ENCODE assay signal across 8 cellular contexts in genomic region chr10:94545277-94546057, GRCh38. TPM values are rescaled to one million over a fixed set of nuclear protein-coding genes. Genes with fewer than 3 reads are reported as not detected.
DNase-seq lines count a peak whose midpoint lies in the region; ATAC-seq and TF ChIP-seq lines count a peak whose summit lies in the region.

HELLS (plus strand) TSS chr10:94545788; CDS start chr10:94545922, 134 bp downstream.

- H2AFZ ChIP-seq in SU-DHL-6 (ENCODE audit: low read depth, low read length, severe bottlenecking) = peak within 1 kb of the TSS; percentile 94

- H3K4me2 ChIP-seq in SU-DHL-6 (ENCODE audit: low read depth, low read length, poor library complexity, severe bottlenecking) = peak within 1 kb of the TSS; percentile 99

- peak within 1 kb of the TSS; percentile 96 for H3K9ac ChIP-seq in SU-DHL-6 (ENCODE audit: low read length)

- no peak for TF ChIP-seq POLR2A in transverse colon (IDR thresholded peaks at IDR 0.05)

- H3K79me2 ChIP-seq in SU-DHL-6 (ENCODE audit: insufficient read depth, low read length) = peaks cover 48% of the 10 kb centered on the region

- peaks cover 9% of the 10 kb centered on the region for H3K36me3 Mint-ChIP-seq in activated naive CD8-positive, alpha-beta T cell treated with anti-CD3 and anti-CD28 coated beads, Interleukin-2, amount 10 ng/mL, durations not matched to agents 7 days and 5 days

- peaks cover 13% of the 10 kb centered on the region for H4K20me1 ChIP-seq in SU-DHL-6 (ENCODE audit: low read depth, low read length)

- POLR2A ChIA-PET in activated naive CD8-positive, alpha-beta T cell treated with anti-CD3 and anti-CD28 coated beads, Interleukin-2, amount 10 ng/mL, durations not matched to agents 7 days and 5 days (lab: Charles Lee) = interaction anchor here (0.6 to 1.5 kb wide), 3 partner anchors 14 to 750 kb away, joined by 3 to 5 read pairs (median 3); no protein-coding TSS in a partner anchor

- TF ChIP-seq CTCF in GM12875 (IDR thresholded peaks at IDR 0.05; ENCODE audit: borderline replicate concordance, insufficient read depth, low read depth, low read length) (no peak), SU-DHL-6 (IDR thresholded peaks at IDR 0.05; ENCODE audit: insufficient read depth, low read length, poor library complexity, severe bottlenecking) (no peak), transverse colon (IDR thresholded peaks at IDR 0.05) (peak in 1 of 5 experiments; percentile 11)

- in situ Hi-C loops in transverse colon (cut with MboI; ENCODE audit: low pct_ligation_motif_present in 1 of 4, low pct_unique_long_range_greater_than_20kb in 1 of 4, low sequenced_read_pairs in 3 of 4) = no loop called here

- no peaks in the 10 kb centered on the region for H3F3A ChIP-seq in SU-DHL-6 (ENCODE audit: insufficient read depth)

- peak within 1 kb of the TSS; percentile 76 for H3K27ac ChIP-seq in SU-DHL-6 (ENCODE audit: low read depth, low read length)
- peak within 1 kb of the TSS; percentile 75 to 86 (median 78) for H3K27ac ChIP-seq in transverse colon

- peaks cover 9% of the 10 kb centered on the region for H3K27me3 Mint-ChIP-seq in activated naive CD8-positive, alpha-beta T cell treated with anti-CD3 and anti-CD28 coated beads, Interleukin-2, amount 10 ng/mL, durations not matched to agents 7 days and 5 days

- H3K9me3 ChIP-seq in SU-DHL-6 (ENCODE audit: insufficient read depth, low read length) = no peaks in the 10 kb centered on the region
- no peaks in the 10 kb centered on the region for H3K9me3 ChIP-seq in transverse colon

- peaks cover 0 to 23% (median 15%) of the 10 kb centered on the region in 4 donors for H3K4me1 ChIP-seq in transverse colon

- H3K27me3 ChIP-seq in SU-DHL-6 (ENCODE audit: low read length) (no peaks in the 10 kb centered on the region), transverse colon (no peaks in the 10 kb centered on the region)

- H3K9me2 ChIP-seq in SU-DHL-6 (replicated peaks; ENCODE audit: insufficient read depth, low read length) = no peaks in the 10 kb centered on the region

- intact Hi-C loops in cardiac septum (cut with DNase I) = no loop called here
- intact Hi-C loops in transverse colon (cut with DNase I; ENCODE audit: low total_unique reads) = no loop called here

- peak within 1 kb of the TSS; percentile 70 for H3K4me3 ChIP-seq in GM12875 (ENCODE audit: low read depth, low read length)
- H3K4me3 ChIP-seq in SU-DHL-6 (ENCODE audit: insufficient read depth, low read length, poor library complexity, severe bottlenecking) = peak within 1 kb of the TSS; percentile 86
- peak within 1 kb of the TSS; percentile 59 to 92 (median 76) for H3K4me3 ChIP-seq in transverse colon

- peak within 1 kb of the TSS; percentile 94 for H3K27ac Mint-ChIP-seq in activated naive CD8-positive, alpha-beta T cell treated with anti-CD3 and anti-CD28 coated beads, Interleukin-2, amount 10 ng/mL, durations not matched to agents 7 days and 5 days

- peaks cover 18% of the 10 kb centered on the region for H3K36me3 ChIP-seq in SU-DHL-6 (ENCODE audit: low read length)
- H3K36me3 ChIP-seq in transverse colon = no peaks in the 10 kb centered on the region

- no peak for TF ChIP-seq EP300 in transverse colon (IDR thresholded peaks at IDR 0.05; ENCODE audit: low read depth)

- WGBS in transverse colon (ENCODE audit: low coverage in 1 of 2), 2 donors = 0 to 4% methylated on average over 18 to 56 of the region's 56 CpGs

- peak; percentile 86 for DNase-seq in NCI-H1092 treated with DMSO at 0.1 percent for 48 hours (lab: John Stamatoyannopoulos, UW)
- DNase-seq in activated naive CD8-positive, alpha-beta T cell treated with anti-CD3 and anti-CD28 coated beads, Interleukin-2, amount 10 ng/mL, durations not matched to agents 7 days and 5 days = peak; percentile 80
- peak; percentile 80 for DNase-seq in cardiac septum (ENCODE audit: low spot score)
- peak; percentile 46 for DNase-seq in pons (ENCODE audit: low spot score)
- peak; percentile 84 for DNase-seq in transverse colon

- ATAC-seq in HG02642 (IDR thresholded peaks at IDR 0.05; ENCODE audit: poor library complexity, unreplicated experiment) = peak; percentile 87
- peak; percentile 76 for ATAC-seq in activated naive CD8-positive, alpha-beta T cell treated with anti-CD3 and anti-CD28 coated beads, Interleukin-2, amount 10 ng/mL, durations not matched to agents 7 days and 5 days (ENCODE audit: low read depth)

- H3K4me3 Mint-ChIP-seq in activated naive CD8-positive, alpha-beta T cell treated with anti-CD3 and anti-CD28 coated beads, Interleukin-2, amount 10 ng/mL, durations not matched to agents 7 days and 5 days = peak within 1 kb of the TSS; percentile 99

- no peaks in the 10 kb centered on the region for H3K9me3 Mint-ChIP-seq in activated naive CD8-positive, alpha-beta T cell treated with anti-CD3 and anti-CD28 coated beads, Interleukin-2, amount 10 ng/mL, durations not matched to agents 7 days and 5 days

- H3K4me1 Mint-ChIP-seq in activated naive CD8-positive, alpha-beta T cell treated with anti-CD3 and anti-CD28 coated beads, Interleukin-2, amount 10 ng/mL, durations not matched to agents 7 days and 5 days = peaks cover 28% of the 10 kb centered on the region

RNA-seq across cellular contexts. Expression of gene HELLS, which starts in this region (rescaled TPM):
- 100 to 1,000 TPM in 1 of 2 experiments, 10 to 100 TPM in 1; 98.1 to 114 TPM for total RNA-seq in activated naive CD8-positive, alpha-beta T cell treated with anti-CD3 and anti-CD28 coated beads, Interleukin-2, amount 10 ng/mL, durations not matched to agents 7 days and 5 days
- 0.86 TPM for total RNA-seq in cardiac septum
- 10 to 100 TPM in 1 of 4 donors, 1 to 10 TPM in 3; 1.9 to 15.1 (median 7.1) TPM for total RNA-seq in transverse colon

Comparison
In these comparisons a context has a peak if more than half of its experiments do, and no peak if none do; other contexts are left out.
1. Peak in every context shown above with its lines: DNase-seq, ATAC-seq, H3K4me3 ChIP-seq and H3K27ac ChIP-seq.
2. RNA of gene HELLS (total RNA-seq): 98.1 to 114 TPM in activated naive CD8-positive, alpha-beta T cell treated with anti-CD3 and anti-CD28 coated beads, Interleukin-2, amount 10 ng/mL, durations not matched to agents 7 days and 5 days; 1.9 to 15.1 TPM in transverse colon and 0.86 TPM in cardiac septum (single experiment); every median in the first group is over 4 times any median in the second.
3. Peak in DNase-seq in cardiac septum; RNA of the gene not detected or under 1 TPM.